1 cellular context compared by ENCODE assay signal in genomic region chr12:109497675-109498074, GRCh38.
TF ChIP-seq lines count a peak whose summit lies in the region.

No MANE protein-coding gene starts in this region.

TF ChIP-seq in H1, 55 proteins besides CTCF, POLR2A, EP300 and RAD21:
- TF ChIP-seq FOSL1 (IDR thresholded peaks at IDR 0.05; ENCODE audit: insufficient read depth, low read depth, low read length) (no peak), CHD2 (IDR thresholded peaks at IDR 0.05; ENCODE audit: low read length) (no peak), KDM5A (IDR thresholded peaks at IDR 0.05; ENCODE audit: low read length) (no peak), SUZ12 (IDR thresholded peaks at IDR 0.05; ENCODE audit: low read length) (no peak), YY1 (IDR thresholded peaks at IDR 0.05; ENCODE audit: low read depth, low read length) (no peak), CBX8 (IDR thresholded peaks at IDR 0.05; ENCODE audit: borderline replicate concordance, low read depth, low read length) (no peak), GABPA (IDR thresholded peaks at IDR 0.05; ENCODE audit: borderline replicate concordance, insufficient read depth, low read length) (no peak), TBP (IDR thresholded peaks at IDR 0.05; ENCODE audit: low read depth, low read length) (no peak), JUND (IDR thresholded peaks at IDR 0.05; ENCODE audit: low read length) (no peak), CBX5 (IDR thresholded peaks at IDR 0.05; ENCODE audit: low read depth, low read length) (no peak), SP1 (IDR thresholded peaks at IDR 0.05; ENCODE audit: low read depth, low read length) (no peak), TAF7 (optimal IDR thresholded peaks at IDR 0.05; ENCODE audit: borderline replicate concordance, low read depth, low read length) (no peak), USF2 (IDR thresholded peaks at IDR 0.05; ENCODE audit: low read length) (no peak), CHD7 (IDR thresholded peaks at IDR 0.05; ENCODE audit: insufficient replicate concordance, low read length) (no peak), HDAC6 (IDR thresholded peaks at IDR 0.05; ENCODE audit: low read depth, low read length) (no peak), NANOG (IDR thresholded peaks at IDR 0.05; ENCODE audit: insufficient read depth, low read depth, low read length, poor library complexity, severe bottlenecking) (no peak), SIN3A (conservative IDR thresholded peaks at IDR 0.05 in 1 of 2, IDR thresholded peaks at IDR 0.05 in 1 of 2; ENCODE audit: low read depth in 1 of 2, low read length in 2 of 2) (no peak)
